Comparison of ENCODE assay signal across 11 cellular contexts in genomic region chrX:143635915-143636314, GRCh38. TPM values are rescaled to one million over a fixed set of nuclear protein-coding genes. Genes with fewer than 3 reads are reported as not detected.
DNase-seq lines count a peak whose midpoint lies in the region; ATAC-seq and TF ChIP-seq lines count a peak whose summit lies in the region.
"Had no signal": no experiment of that assay in that cellular context is flagged by ENCODE, and none has a peak within 500 bp of the region (broad histone marks: within the 10 kb centered on the region; RNA-seq: fewer than 3 reads in every experiment).

A gene with protein sequence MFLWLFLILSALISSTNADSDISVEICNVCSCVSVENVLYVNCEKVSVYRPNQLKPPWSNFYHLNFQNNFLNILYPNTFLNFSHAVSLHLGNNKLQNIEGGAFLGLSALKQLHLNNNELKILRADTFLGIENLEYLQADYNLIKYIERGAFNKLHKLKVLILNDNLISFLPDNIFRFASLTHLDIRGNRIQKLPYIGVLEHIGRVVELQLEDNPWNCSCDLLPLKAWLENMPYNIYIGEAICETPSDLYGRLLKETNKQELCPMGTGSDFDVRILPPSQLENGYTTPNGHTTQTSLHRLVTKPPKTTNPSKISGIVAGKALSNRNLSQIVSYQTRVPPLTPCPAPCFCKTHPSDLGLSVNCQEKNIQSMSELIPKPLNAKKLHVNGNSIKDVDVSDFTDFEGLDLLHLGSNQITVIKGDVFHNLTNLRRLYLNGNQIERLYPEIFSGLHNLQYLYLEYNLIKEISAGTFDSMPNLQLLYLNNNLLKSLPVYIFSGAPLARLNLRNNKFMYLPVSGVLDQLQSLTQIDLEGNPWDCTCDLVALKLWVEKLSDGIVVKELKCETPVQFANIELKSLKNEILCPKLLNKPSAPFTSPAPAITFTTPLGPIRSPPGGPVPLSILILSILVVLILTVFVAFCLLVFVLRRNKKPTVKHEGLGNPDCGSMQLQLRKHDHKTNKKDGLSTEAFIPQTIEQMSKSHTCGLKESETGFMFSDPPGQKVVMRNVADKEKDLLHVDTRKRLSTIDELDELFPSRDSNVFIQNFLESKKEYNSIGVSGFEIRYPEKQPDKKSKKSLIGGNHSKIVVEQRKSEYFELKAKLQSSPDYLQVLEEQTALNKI (minus strand): TSS chrX:143636101. CDS start chrX:143631108, 4,993 bp downstream.

- H3K4me2 ChIP-seq in hepatocyte: peak within 1 kb of the TSS; percentile 86

- no peak for TF ChIP-seq CTCF in hepatocyte (IDR thresholded peaks at IDR 0.05; ENCODE audit: poor library complexity)

- DNase-seq in DMS153 (lab: John Stamatoyannopoulos, UW) (peak; percentile 44), adipocyte (ENCODE audit: low read depth) (no peak), hepatocyte (ENCODE audit: low spot score) (peak; percentile 40), pons (ENCODE audit: low spot score) (peak; percentile 30), NCI-H2227 treated with DMSO at 0.1 percent for 48 hours (lab: John Stamatoyannopoulos, UW) (no peak), SW 1271 (lab: John Stamatoyannopoulos, UW) (no peak)
- DNase-seq: NCI-H526 treated with DMSO at 0.1 percent for 48 hours; stimulated activated CD4-positive, alpha-beta T cell treated with anti-CD3 and anti-CD28 coated beads, Interleukin-15, amount 100 ng/mL, for 24 hours had no signal

- no peaks in the 10 kb centered on the region for H4K20me1 ChIP-seq in hepatocyte (ENCODE audit: insufficient read depth, poor library complexity, severe bottlenecking)

- H2AFZ ChIP-seq in hepatocyte: peak within 1 kb of the TSS; percentile 40

- peak within 1 kb of the TSS; percentile 76 for H3K4me3 ChIP-seq in adipocyte (ENCODE audit: low read length)
- H3K4me3 ChIP-seq in hepatocyte: peak within 1 kb of the TSS; percentile 29

- ATAC-seq in HG02623 (IDR thresholded peaks at IDR 0.05; ENCODE audit: unreplicated experiment): no peak
- no peak for ATAC-seq in esophagus mucosa

- H3K9me2 ChIP-seq in hepatocyte (replicated peaks; ENCODE audit: insufficient read depth): no peaks in the 10 kb centered on the region

- H3K4me1 ChIP-seq in adipocyte (ENCODE audit: control insufficient read depth, insufficient read depth, low read length) (peaks cover 5% of the 10 kb centered on the region), hepatocyte (ENCODE audit: insufficient read depth) (no peaks in the 10 kb centered on the region)

- H3K79me2 ChIP-seq in hepatocyte: no peaks in the 10 kb centered on the region

- WGBS in hepatocyte (ENCODE audit: low lambda C conversion rate, missing lambda C conversion rate): 62% methylated on average over 7 of the region's 10 CpGs

- peak within 1 kb of the TSS; percentile 51 for H3K27ac ChIP-seq in hepatocyte

- H3K36me3 ChIP-seq in adipocyte (ENCODE audit: control insufficient read depth, insufficient read depth, low read length, severe bottlenecking) (no peaks in the 10 kb centered on the region), hepatocyte (replicated peaks; ENCODE audit: insufficient read depth, low read depth) (no peaks in the 10 kb centered on the region)

- H3K9me3 ChIP-seq in adipocyte (ENCODE audit: control insufficient read depth, low read length): no peaks in the 10 kb centered on the region
- no peaks in the 10 kb centered on the region for H3K9me3 ChIP-seq in hepatocyte (ENCODE audit: low read depth)

- H3K27me3 ChIP-seq in adipocyte (replicated peaks; ENCODE audit: control insufficient read depth, insufficient read depth, low read length) (no peaks in the 10 kb centered on the region), hepatocyte (no peaks in the 10 kb centered on the region)

- H3K9ac ChIP-seq in adipocyte (ENCODE audit: low read length): no peak within 1 kb of the TSS

RNA-seq across cellular contexts. Expression of the gene that starts here (rescaled TPM):
- total RNA-seq in hepatocyte (15.2 and 17.0 TPM in 2 replicates), esophagus mucosa (0.32 TPM)
- 6.2 and 11.1 TPM in 2 replicates for polyA plus RNA-seq in hepatocyte
- total RNA-seq: B cell had no signal

Comparison
In these comparisons a context has a peak if more than half of its experiments do, and no peak if none do; other contexts are left out.
1. RNA of the gene that starts here (total RNA-seq): 15.2 to 17.0 TPM in hepatocyte; 0.32 TPM in esophagus mucosa (single experiment); every median in the first group is over 10 times any median in the second.
2. DNase-seq: peak in DMS153 (single experiment), hepatocyte (single experiment) and pons (single experiment); none in adipocyte (single experiment), NCI-H2227 treated with DMSO at 0.1 percent for 48 hours (single experiment) and SW 1271 (0 of 2).